In genomic region chr11:119323532-119324033, GRCh38 we compare ENCODE assay signal across 8 cellular contexts. TPM values are rescaled to one million over a fixed set of nuclear protein-coding genes. Genes with fewer than 3 reads are reported as not detected.
DNase-seq lines count a peak whose midpoint lies in the region; ATAC-seq, FAIRE-seq and TF ChIP-seq lines count a peak whose summit lies in the region.

No MANE protein-coding gene starts in this region.

- WGBS in body of pancreas, 2 donors, result 12% methylated on average over 8 of the region's 8 CpGs

- intact Hi-C loops in body of pancreas (cut with DNase I), result loop anchor here (5.0 kb wide), 1 partner anchor 54 kb away; no protein-coding TSS in a partner anchor
- intact Hi-C loops in kidney (cut with DNase I), result no loop called here

- no peaks in the 10 kb centered on the region for H3K9me3 ChIP-seq in body of pancreas
- no peaks in the 10 kb centered on the region for H3K9me3 ChIP-seq in kidney (ENCODE audit: control insufficient read depth in 1 of 2, low read length in 2 of 2)

- H3K36me3 ChIP-seq in body of pancreas (replicated peaks in 1 of 2; ENCODE audit: insufficient read depth in 1 of 2, low read depth in 2 of 2) (no peaks in the 10 kb centered on the region), kidney (ENCODE audit: control insufficient read depth in 1 of 2, insufficient read depth in 2 of 2, low read length in 2 of 2) (no peaks in the 10 kb centered on the region)

- H3K4me1 ChIP-seq in body of pancreas (peaks cover 23% of the 10 kb centered on the region), kidney (ENCODE audit: control insufficient read depth in 1 of 2, insufficient read depth in 1 of 2, low read depth in 1 of 2, low read length in 2 of 2) (peaks cover 0 to 11% of the 10 kb centered on the region in 2 donors)

- no peak for ATAC-seq in body of pancreas
- no peak for ATAC-seq in GM18498 (IDR thresholded peaks at IDR 0.05; ENCODE audit: unreplicated experiment)
- no peak for ATAC-seq in GM18873 (IDR thresholded peaks at IDR 0.05; ENCODE audit: low FRiP score, unreplicated experiment)

- TF ChIP-seq CTCF in GM12872 (IDR thresholded peaks at IDR 0.05; ENCODE audit: insufficient read depth, low read depth, low read length) (peak; percentile 86), body of pancreas (IDR thresholded peaks at IDR 0.05) (peak in 6 of 7 experiments; percentile 64 to 80 (median 66)), kidney (IDR thresholded peaks at IDR 0.05; ENCODE audit: borderline replicate concordance, extremely low read depth, insufficient read depth) (peak; percentile 79)

- no peak for FAIRE-seq in kidney (lab: Jason Lieb, UNC)

- no peaks in the 10 kb centered on the region for H3K27me3 ChIP-seq in body of pancreas

- no peak overlapping the region for H3K4me3 ChIP-seq in body of pancreas
- H3K4me3 ChIP-seq in kidney (ENCODE audit: low read length in 2 of 2), result no peak overlapping the region

- DNase-seq in NCI-H146 treated with DMSO at 0.1 percent for 48 hours (lab: John Stamatoyannopoulos, UW; ENCODE audit: unreplicated experiment) (peak; percentile 51), UCSD-AML1 (lab: John Stamatoyannopoulos, UW; ENCODE audit: unreplicated experiment) (peak; percentile 67), body of pancreas (peak; percentile 70 to 83 (median 74)), kidney (no peak)
- peak; percentile 79 for DNase-seq in stimulated activated CD4-positive, alpha-beta T cell treated with anti-CD3 and anti-CD28 coated beads, Interleukin-1b, Interleukin-23, amount 100 ng/mL, for 48 hours

- no peak for TF ChIP-seq POLR2A in body of pancreas (IDR thresholded peaks at IDR 0.05)

- no peak overlapping the region for H3K9ac ChIP-seq in kidney (ENCODE audit: low read length in 2 of 2)

- H3K27ac ChIP-seq in body of pancreas (no peak overlapping the region), kidney (ENCODE audit: low read depth in 2 of 2, low read length in 2 of 2) (no peak overlapping the region)

RNA-seq across cellular contexts. Expression of gene MCAM, which starts 6.7 kb away (rescaled TPM):
- 100 to 1,000 TPM in 1 of 2 donors, 10 to 100 TPM in 1; 75.0 to 205 TPM for total RNA-seq in body of pancreas
- 137 TPM for total RNA-seq in kidney
- 42.1 TPM for polyA plus RNA-seq in kidney (ENCODE audit: insufficient read depth, low read depth, low replicate concordance)

RNA-seq across cellular contexts. Expression of gene RNF26, which starts 10.7 kb away (rescaled TPM):
- total RNA-seq in body of pancreas (1 to 10 TPM; 5.7 to 9.2 TPM), kidney (23.5 TPM)
- 18.2 TPM for polyA plus RNA-seq in kidney (ENCODE audit: insufficient read depth, low read depth, low replicate concordance)

RNA-seq across cellular contexts. Expression of gene C1QTNF5, which starts 17.1 kb away (rescaled TPM):
- total RNA-seq in body of pancreas, result 10 to 100 TPM; 28.8 to 54.1 TPM
- total RNA-seq in kidney, result 42.8 TPM
- polyA plus RNA-seq in kidney (ENCODE audit: insufficient read depth, low read depth, low replicate concordance), result 40.4 TPM

RNA-seq across cellular contexts. Expression of gene MFRP, which starts 22.9 kb away (rescaled TPM):
- under 1 TPM in 1 of 2 donors, not detected in 1; 0.52 TPM for total RNA-seq in body of pancreas
- total RNA-seq in kidney, result not detected
- not detected for polyA plus RNA-seq in kidney (ENCODE audit: insufficient read depth, low read depth, low replicate concordance)

RNA-seq across cellular contexts. Expression of gene USP2, which starts 57.9 kb away (rescaled TPM):
- total RNA-seq in body of pancreas, result 10 to 100 TPM in 1 of 2 donors, 1 to 10 TPM in 1; 3.9 to 19.4 TPM
- total RNA-seq in kidney, result 30.4 TPM
- polyA plus RNA-seq in kidney (ENCODE audit: insufficient read depth, low read depth, low replicate concordance), result 57.6 TPM
